Comparison of ENCODE assay signal across 13 cellular contexts in genomic region chr21:45992311-45993209, GRCh38. TPM values are rescaled to one million over a fixed set of nuclear protein-coding genes. Genes with fewer than 3 reads are reported as not detected.
DNase-seq lines count a peak whose midpoint lies in the region; ATAC-seq, FAIRE-seq and TF ChIP-seq lines count a peak whose summit lies in the region.
"Had no signal": no experiment of that assay in that cellular context is flagged by ENCODE, and none has a peak within 500 bp of the region (broad histone marks: within the 10 kb centered on the region; RNA-seq: fewer than 3 reads in every experiment).

No MANE protein-coding gene starts in this region.

- intact Hi-C loops in pancreas (cut with DNase I), result no loop called here

- no peaks in the 10 kb centered on the region for H3K9me3 Mint-ChIP-seq in glutamatergic neuron (ENCODE audit: unreplicated experiment)
- H3K9me3 Mint-ChIP-seq: CD4-positive, alpha-beta T cell; dendritic cell treated with granulocyte-macrophage colony-stimulating factor and Interleukin-4, amounts not matched to agents 40 ng/mL and 50 ng/mL, for 4 days had no signal

- H3K4me3 ChIP-seq in pancreas, result no peak overlapping the region

- 83% methylated on average over 32 of the region's 32 CpGs for WGBS in pancreas, 2 donors

- no peak for ATAC-seq in pancreas
- ATAC-seq in GM18511 (IDR thresholded peaks at IDR 0.05; ENCODE audit: unreplicated experiment), result no peak
- ATAC-seq in GM21381 (IDR thresholded peaks at IDR 0.05; ENCODE audit: unreplicated experiment), result no peak
- ATAC-seq: Panc1 had no signal

- FAIRE-seq in pancreas (lab: Jason Lieb, UNC), result no peak

- H3K27ac ChIP-seq in pancreas, result no peak overlapping the region

- H3K9me3 ChIP-seq in pancreas, result no peaks in the 10 kb centered on the region

- peak; percentile 1 for DNase-seq in stimulated activated CD4-positive, alpha-beta T cell treated with anti-CD3 and anti-CD28 coated beads, Interleukin-15, amount 100 ng/mL, for 24 hours
- no peak for DNase-seq in stimulated activated CD4-positive, alpha-beta T cell treated with anti-CD3 and anti-CD28 coated beads, Interleukin-12 subunit alpha, Interleukin-12 subunit beta, amount 100 ng/mL, for 4 hours
- peak; percentile 13 for DNase-seq in glutamatergic neuron
- DNase-seq in pancreas, result peak in 5 of 6 donors; percentile 1 to 57 (median 24)
- DNase-seq in NCI-H2081 (lab: John Stamatoyannopoulos, UW), result no peak
- DNase-seq in NCI-H226, result no peak
- DNase-seq: Kasumi-1, NCI-H2171 treated with DMSO at 0.1 percent for 48 hours had no signal

- peaks cover 7% of the 10 kb centered on the region for H3K4me1 Mint-ChIP-seq in glutamatergic neuron (ENCODE audit: low read depth, unreplicated experiment)

- H3K27me3 ChIP-seq in pancreas, result no peaks in the 10 kb centered on the region

- H3K36me3 Mint-ChIP-seq in glutamatergic neuron (ENCODE audit: unreplicated experiment), result no peaks in the 10 kb centered on the region

- H3K4me1 ChIP-seq in pancreas, result no peaks in the 10 kb centered on the region

- no peaks in the 10 kb centered on the region for H3K36me3 ChIP-seq in pancreas

- no peak overlapping the region for H3K4me3 Mint-ChIP-seq in glutamatergic neuron (ENCODE audit: unreplicated experiment)
- H3K4me3 Mint-ChIP-seq: CD4-positive, alpha-beta T cell; dendritic cell treated with granulocyte-macrophage colony-stimulating factor and Interleukin-4, amounts not matched to agents 40 ng/mL and 50 ng/mL, for 4 days had no signal

- TF ChIP-seq CTCF in glutamatergic neuron (IDR thresholded peaks at IDR 0.05; ENCODE audit: partially characterized antibody, unreplicated experiment) (no peak), pancreas (IDR thresholded peaks at IDR 0.05) (no peak)

- no peak overlapping the region for H3K27ac Mint-ChIP-seq in glutamatergic neuron (ENCODE audit: unreplicated experiment)
- H3K27ac Mint-ChIP-seq: CD4-positive, alpha-beta T cell; dendritic cell treated with granulocyte-macrophage colony-stimulating factor and Interleukin-4, amounts not matched to agents 40 ng/mL and 50 ng/mL, for 4 days had no signal

- H3K27me3 Mint-ChIP-seq in glutamatergic neuron (ENCODE audit: unreplicated experiment), result peaks cover 7% of the 10 kb centered on the region
- H3K27me3 Mint-ChIP-seq: CD4-positive, alpha-beta T cell; dendritic cell treated with granulocyte-macrophage colony-stimulating factor and Interleukin-4, amounts not matched to agents 40 ng/mL and 50 ng/mL, for 4 days had no signal

RNA-seq across cellular contexts. Expression of gene COL6A1, which starts 11.0 kb away (rescaled TPM):
- total RNA-seq in glutamatergic neuron (ENCODE audit: unreplicated experiment) (407 TPM), pancreas (100 to 1,000 TPM in 1 of 6 donors, 10 to 100 TPM in 5; 22.9 to 101 (median 41.9) TPM)
- polyA plus RNA-seq in pancreas, result 100 to 1,000 TPM in 1 of 2 donors, 10 to 100 TPM in 1; 97.4 to 131 TPM

Comparison
In these comparisons a context has a peak if more than half of its experiments do, and no peak if none do; other contexts are left out.
1. DNase-seq: peak in stimulated activated CD4-positive, alpha-beta T cell treated with anti-CD3 and anti-CD28 coated beads, Interleukin-15, amount 100 ng/mL, for 24 hours (single experiment), glutamatergic neuron (single experiment) and pancreas (5 of 6); none in stimulated activated CD4-positive, alpha-beta T cell treated with anti-CD3 and anti-CD28 coated beads, Interleukin-12 subunit alpha, Interleukin-12 subunit beta, amount 100 ng/mL, for 4 hours (single experiment), NCI-H2081 (0 of 2) and NCI-H226 (single experiment).